In genomic region chr3:126816956-126817777, GRCh38 we compare ENCODE assay signal across 14 cellular contexts.
DNase-seq lines count a peak whose midpoint lies in the region; ATAC-seq, FAIRE-seq and TF ChIP-seq lines count a peak whose summit lies in the region.
"Had no signal": no experiment of that assay in that cellular context is flagged by ENCODE, and none has a peak within 500 bp of the region (broad histone marks: within the 10 kb centered on the region; RNA-seq: fewer than 3 reads in every experiment).

No MANE protein-coding gene starts in this region.

- peak overlapping the region in 5 of 11 experiments; percentile 2 to 39 (median 11); a peak in 4 of 22 replicates for H3K9ac ChIP-seq in BLaER1 treated with 17β-estradiol and CSF1 and Interleukin-3, amounts not matched to agents 10 nM and 100 nM
- peak overlapping the region; percentile 41; the same call in 1 of the 2 replicates for H3K9ac ChIP-seq in HepG2 (ENCODE audit: insufficient read depth, low read depth, low read length)

- H3K4me2 ChIP-seq in BLaER1 treated with 17β-estradiol and CSF1 and Interleukin-3, amounts not matched to agents 10 nM and 100 nM: peak overlapping the region; percentile 69 to 91 (median 82)
- peak overlapping the region; percentile 70 for H3K4me2 ChIP-seq in HepG2 (ENCODE audit: low read depth, low read length)

- CTCF ChIA-PET in HepG2 (lab: Yijun Ruan, JAX; ENCODE audit: low intra/inter-chr PET ratio, low total read pairs): no interaction called here

- 34% methylated on average over 5 of the region's 6 CpGs for WGBS in HepG2 (ENCODE audit: low lambda C conversion rate)

- in situ Hi-C loops in HepG2 (cut with HindIII; ENCODE audit: extremely low pct_ligation_motif_present, low pct_unique_long_range_greater_than_20kb): no loop called here

- TF ChIP-seq POLR2A in HepG2 (IDR thresholded peaks at IDR 0.05; ENCODE audit: insufficient read depth in 1 of 2, low read depth in 2 of 2, low read length in 2 of 2) (no peak), uterus (IDR thresholded peaks at IDR 0.05) (no peak)

- FAIRE-seq in HepG2 (lab: Jason Lieb, UNC): no peak

- TF ChIP-seq CTCF in HepG2 (CRISPR knock-in tag; IDR thresholded peaks at IDR 0.05): no peak
- no peak for TF ChIP-seq CTCF in uterus (IDR thresholded peaks at IDR 0.05)

- no peak overlapping the region for H2AFZ ChIP-seq in HepG2 (ENCODE audit: low read length)

- H3K4me1 ChIP-seq in BLaER1 treated with 17β-estradiol and CSF1 and Interleukin-3, amounts not matched to agents 10 nM and 100 nM: peaks cover 15 to 49% (median 38%) of the 10 kb centered on the region in 10 experiments
- H3K4me1 ChIP-seq in HepG2 (ENCODE audit: insufficient read depth, low read length) (peaks cover 20% of the 10 kb centered on the region), uterus (no peaks in the 10 kb centered on the region)

- ATAC-seq in HepG2: peak; percentile 97
- ATAC-seq in HG03442 (IDR thresholded peaks at IDR 0.05; ENCODE audit: unreplicated experiment): no peak
- ATAC-seq in GM19035 (IDR thresholded peaks at IDR 0.05; ENCODE audit: unreplicated experiment): no peak
- ATAC-seq: stimulated activated naive CD8-positive, alpha-beta T cell treated with anti-CD3 and anti-CD28 coated beads, Interleukin-15, Interleukin-2, amounts not matched to agents 100 U/mL and 50 U/mL, for 24 hours had no signal

- peaks cover 0 to 7% (median 0%) of the 10 kb centered on the region in 11 experiments; a peak in 2 of 22 replicates for H3K36me3 ChIP-seq in BLaER1 treated with 17β-estradiol and CSF1 and Interleukin-3, amounts not matched to agents 10 nM and 100 nM
- H3K36me3 ChIP-seq in HepG2 (replicated peaks in 1 of 2; ENCODE audit: control insufficient read depth in 1 of 2, insufficient read depth in 2 of 2, low read length in 2 of 2): no peaks in the 10 kb centered on the region
- H3K36me3 ChIP-seq in uterus: no peaks in the 10 kb centered on the region

- TF ChIP-seq EP300 in HepG2 (IDR thresholded peaks at IDR 0.05; ENCODE audit: low read depth in 2 of 2, low read length in 2 of 2): no peak
- TF ChIP-seq EP300 in HepG2 (CRISPR knock-in tag; IDR thresholded peaks at IDR 0.05; ENCODE audit: borderline replicate concordance): no peak

- TF ChIP-seq RAD21 in HepG2 (CRISPR knock-in tag; IDR thresholded peaks at IDR 0.05): no peak

- peaks cover 0 to 19% (median 0%) of the 10 kb centered on the region in 11 experiments; a peak in 6 of 22 replicates for H4K20me1 ChIP-seq in BLaER1 treated with 17β-estradiol and CSF1 and Interleukin-3, amounts not matched to agents 10 nM and 100 nM
- H4K20me1 ChIP-seq in HepG2 (ENCODE audit: insufficient read depth, low read length): no peaks in the 10 kb centered on the region

- no TSS peak for BruUV-seq in HepG2 (replicated peaks; lab: Mats Ljungman, UMichigan)

- H3K4me3 ChIP-seq in BLaER1 treated with 17β-estradiol and CSF1 and Interleukin-3, amounts not matched to agents 10 nM and 100 nM: peak overlapping the region in 3 of 10 experiments; percentile 3 to 21 (median 7); a peak in 2 of 20 replicates
- H3K4me3 ChIP-seq in HepG2 (replicated peaks in 1 of 3; ENCODE audit: insufficient read depth in 1 of 3, low read depth in 2 of 3, low read length in 3 of 3) (peak overlapping the region in 1 of 3 experiments; percentile 37; a peak in 2 of 6 replicates), uterus (no peak overlapping the region)
- H3K4me3 ChIP-seq: SK-N-MC had no signal

- POLR2A ChIA-PET in HepG2 (lab: Yijun Ruan, JAX): no interaction called here

- DNase-seq in NCI-H2029 (lab: John Stamatoyannopoulos, UW) (peak; percentile 85), HepG2 (ENCODE audit: low spot score) (peak; percentile 35), uterus (no peak), epidermal melanocyte (ENCODE audit: insufficient read length, low spot score) (no peak)
- DNase-seq: activated CD4-positive, alpha-beta T cell treated with anti-CD3 and anti-CD28 coated beads for 4 hours; activated naive CD8-positive, alpha-beta T cell treated with anti-CD3 and anti-CD28 coated beads, Interleukin-2, amount 10 ng/mL, durations not matched to agents 7 days and 5 days; IMR-90; NCI-H510A treated with DMSO at 0.1 percent for 48 hours; stimulated activated naive CD8-positive, alpha-beta T cell treated with anti-CD3 and anti-CD28 coated beads, Interleukin-15, Interleukin-2, amounts not matched to agents 100 U/mL and 50 U/mL, for 24 hours had no signal

- peak overlapping the region in 2 of 11 experiments; percentile 7 to 17; a peak in 1 of 22 replicates for H3K27ac ChIP-seq in BLaER1 treated with 17β-estradiol and CSF1 and Interleukin-3, amounts not matched to agents 10 nM and 100 nM
- H3K27ac ChIP-seq in cingulate gyrus (ENCODE audit: low read depth, low read length) (peak overlapping the region; percentile 41), HepG2 (ENCODE audit: extremely low read length, insufficient read depth, low read length) (peak overlapping the region; percentile 71), uterus (peak overlapping the region in 1 of 2 donors; percentile 35)
- H3K27ac ChIP-seq: SK-N-MC had no signal

- H3K27me3 ChIP-seq in BLaER1 treated with 17β-estradiol and CSF1 and Interleukin-3, amounts not matched to agents 10 nM and 100 nM: no peaks in the 10 kb centered on the region
- H3K27me3 ChIP-seq in HepG2 (ENCODE audit: control insufficient read depth in 1 of 2, insufficient read depth in 2 of 2, low read length in 2 of 2) (no peaks in the 10 kb centered on the region), uterus (no peaks in the 10 kb centered on the region)

- intact Hi-C loops in HepG2 (cut with micrococcal nuclease; ENCODE audit: unreplicated experiment): no loop called here
- intact Hi-C loops in uterus (cut with DNase I; ENCODE audit: low total_unique reads): no loop called here

- H3K79me2 ChIP-seq in HepG2 (ENCODE audit: insufficient read depth, low read length): no peaks in the 10 kb centered on the region

- peaks cover 0 to 24% (median 13%) of the 10 kb centered on the region in 11 experiments; a peak in 12 of 22 replicates for H3K9me3 ChIP-seq in BLaER1 treated with 17β-estradiol and CSF1 and Interleukin-3, amounts not matched to agents 10 nM and 100 nM (replicated peaks in 1 of 11)
- H3K9me3 ChIP-seq in HepG2 (ENCODE audit: low read length) (0 out of 2 replicates have a peak, but pooled peaks cover 3% of the 10 kb centered on the region), uterus (no peaks in the 10 kb centered on the region)

TF ChIP-seq in HepG2, 621 proteins besides CTCF, POLR2A, EP300 and RAD21 (continues in another document):
- TF ChIP-seq ZNF383 (CRISPR knock-in tag; IDR thresholded peaks at IDR 0.05; ENCODE audit: borderline replicate concordance): no peak
- TF ChIP-seq NFE2L1 (CRISPR knock-in tag; IDR thresholded peaks at IDR 0.05; ENCODE audit: borderline replicate concordance): no peak
- TF ChIP-seq ZNF674 (CRISPR knock-in tag; IDR thresholded peaks at IDR 0.05; ENCODE audit: low read depth): no peak
- TF ChIP-seq POGZ (CRISPR knock-in tag; IDR thresholded peaks at IDR 0.05): peak; percentile 64; the same call in 1 of the 2 replicates
- TF ChIP-seq FOXO1 (CRISPR knock-in tag; IDR thresholded peaks at IDR 0.05): peak; percentile 13; the same call in 1 of the 2 replicates
- no peak for TF ChIP-seq ZNF275 (CRISPR knock-in tag; IDR thresholded peaks at IDR 0.05; ENCODE audit: borderline replicate concordance)
- TF ChIP-seq RXRB (CRISPR knock-in tag; IDR thresholded peaks at IDR 0.05; ENCODE audit: borderline replicate concordance): peak; percentile 31; the same call in 1 of the 2 replicates
- peak; percentile 67; the same call in 1 of the 2 replicates for TF ChIP-seq ZNF768 (CRISPR knock-in tag; IDR thresholded peaks at IDR 0.05)
- TF ChIP-seq TGIF2 (CRISPR knock-in tag; IDR thresholded peaks at IDR 0.05): no peak
- TF ChIP-seq MXI1 (IDR thresholded peaks at IDR 0.05; ENCODE audit: borderline replicate concordance, low read depth, low read length): peak; percentile 30; the same call in 1 of the 3 replicates
- TF ChIP-seq ZNF614 (CRISPR knock-in tag; IDR thresholded peaks at IDR 0.05; ENCODE audit: borderline replicate concordance): 0 out of 2 replicates have a peak, but pooled peaks have one; percentile 13
- 0 out of 2 replicates have a peak, but pooled peaks have one; percentile 14 for TF ChIP-seq RARA (CRISPR knock-in tag; IDR thresholded peaks at IDR 0.05)
- TF ChIP-seq ZFX (CRISPR knock-in tag; IDR thresholded peaks at IDR 0.05; ENCODE audit: low read depth): peak; percentile 50; the same call in 1 of the 2 replicates
- TF ChIP-seq, protein P1, sequence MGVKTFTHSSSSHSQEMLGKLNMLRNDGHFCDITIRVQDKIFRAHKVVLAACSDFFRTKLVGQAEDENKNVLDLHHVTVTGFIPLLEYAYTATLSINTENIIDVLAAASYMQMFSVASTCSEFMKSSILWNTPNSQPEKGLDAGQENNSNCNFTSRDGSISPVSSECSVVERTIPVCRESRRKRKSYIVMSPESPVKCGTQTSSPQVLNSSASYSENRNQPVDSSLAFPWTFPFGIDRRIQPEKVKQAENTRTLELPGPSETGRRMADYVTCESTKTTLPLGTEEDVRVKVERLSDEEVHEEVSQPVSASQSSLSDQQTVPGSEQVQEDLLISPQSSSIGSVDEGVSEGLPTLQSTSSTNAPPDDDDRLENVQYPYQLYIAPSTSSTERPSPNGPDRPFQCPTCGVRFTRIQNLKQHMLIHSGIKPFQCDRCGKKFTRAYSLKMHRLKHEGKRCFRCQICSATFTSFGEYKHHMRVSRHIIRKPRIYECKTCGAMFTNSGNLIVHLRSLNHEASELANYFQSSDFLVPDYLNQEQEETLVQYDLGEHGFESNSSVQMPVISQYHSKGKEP (CRISPR knock-in tag; IDR thresholded peaks at IDR 0.05): no peak
- no peak for TF ChIP-seq TFDP2 (CRISPR knock-in tag; IDR thresholded peaks at IDR 0.05)

Comparison
In these comparisons a context has a peak if more than half of its experiments do, and no peak if none do; other contexts are left out.
1. DNase-seq: peak in NCI-H2029 (single experiment) and HepG2 (single experiment); none in uterus (0 of 2) and epidermal melanocyte (single experiment).